ENCODE assay signal across 8 cellular contexts in genomic region chr15:22253002-22253675, GRCh38.
DNase-seq lines count a peak whose midpoint lies in the region; ATAC-seq, FAIRE-seq and TF ChIP-seq lines count a peak whose summit lies in the region.
"Not testable (repeated sequence)": the region's sequence is repeated elsewhere in the genome, so short reads cannot be mapped to it uniquely, and the experiment has no call there.

No MANE protein-coding gene starts in this region.

- H3K27ac ChIP-seq in BLaER1: peak overlapping the region; percentile 83
- not testable (repeated sequence) for H3K27ac ChIP-seq in OCI-LY3 (ENCODE audit: low read length); HepG2 (ENCODE audit: extremely low read length, insufficient read depth, low read length); neuronal stem cell (replicated peaks; ENCODE audit: low read length)

- H2AK5ac ChIP-seq in neuronal stem cell (ENCODE audit: low read depth, low read length): not testable (repeated sequence)

- H3K9ac ChIP-seq in BLaER1: 0 out of 2 replicates have a peak overlapping the region, but pooled peaks have one; percentile 7
- H3K9ac ChIP-seq in Loucy (ENCODE audit: low read depth, low read length, poor library complexity, severe bottlenecking); OCI-LY3 (ENCODE audit: low read length); HepG2 (ENCODE audit: insufficient read depth, low read depth, low read length); neuronal stem cell (ENCODE audit: low read depth, low read length, poor library complexity): not testable (repeated sequence)

- H3K4me1 ChIP-seq in BLaER1 (peaks cover 43% of the 10 kb centered on the region), Loucy (ENCODE audit: insufficient read depth, low read length, poor library complexity, severe bottlenecking) (peaks cover 15% of the 10 kb centered on the region), OCI-LY3 (ENCODE audit: low read length) (peaks cover 23% of the 10 kb centered on the region)
- not testable (repeated sequence) for H3K4me1 ChIP-seq in HepG2 (ENCODE audit: insufficient read depth, low read length); mucosa of descending colon (ENCODE audit: low read depth); neuronal stem cell (ENCODE audit: control insufficient read depth in 2 of 2, insufficient read depth in 1 of 2, low read depth in 1 of 2, low read length in 2 of 2)

- POLR2A ChIA-PET in HepG2 (lab: Yijun Ruan, JAX): not testable (repeated sequence)

- H3K4ac ChIP-seq in neuronal stem cell (ENCODE audit: low read length): not testable (repeated sequence)

- H3K23ac ChIP-seq in neuronal stem cell (ENCODE audit: low read depth, low read length, poor library complexity): not testable (repeated sequence)

- H3K36me3 Mint-ChIP-seq in immature natural killer cell: not testable (repeated sequence)

- H4K8ac ChIP-seq in neuronal stem cell (ENCODE audit: low read depth, low read length): not testable (repeated sequence)

- not testable (repeated sequence) for H2AFZ ChIP-seq in Loucy (ENCODE audit: low read length); OCI-LY3 (ENCODE audit: low read depth, low read length); HepG2 (ENCODE audit: low read length)
- H2AFZ ChIP-seq in neuronal stem cell (ENCODE audit: low read length): peak overlapping the region; percentile 10

- H3K9me2 ChIP-seq in Loucy (replicated peaks; ENCODE audit: low read depth, low read length): not testable (repeated sequence)

- peak overlapping the region in 5 of 6 donors; percentile 16 to 91 (median 82) for H3K27ac Mint-ChIP-seq in immature natural killer cell

- FAIRE-seq in bronchial epithelial cell (lab: Jason Lieb, UNC) (peak; percentile 91), HepG2 (lab: Jason Lieb, UNC) (peak; percentile 64)

- H2BK120ac ChIP-seq in neuronal stem cell (ENCODE audit: low read depth, low read length): not testable (repeated sequence)

- in situ Hi-C loops in HepG2 (cut with HindIII; ENCODE audit: extremely low pct_ligation_motif_present, low pct_unique_long_range_greater_than_20kb): not testable (repeated sequence)

- H3K4me2 ChIP-seq in BLaER1 (peak overlapping the region; percentile 95), Loucy (ENCODE audit: low read depth, low read length, poor library complexity, severe bottlenecking) (peak overlapping the region; percentile 63), OCI-LY3 (ENCODE audit: low read length) (peak overlapping the region; percentile 25; the same call in 1 of the 2 replicates)
- not testable (repeated sequence) for H3K4me2 ChIP-seq in HepG2 (ENCODE audit: low read depth, low read length); neuronal stem cell (ENCODE audit: insufficient read depth, low read length, poor library complexity, severe bottlenecking)

- not testable (repeated sequence) for H3F3A ChIP-seq in Loucy (ENCODE audit: low read depth)

- CTCF ChIA-PET in HepG2 (lab: Yijun Ruan, JAX; ENCODE audit: low intra/inter-chr PET ratio, low total read pairs): not testable (repeated sequence)

- H2BK15ac ChIP-seq in neuronal stem cell (ENCODE audit: low read length): not testable (repeated sequence)

- H3K27me3 Mint-ChIP-seq in immature natural killer cell (ENCODE audit: low read depth in 3 of 3): peaks cover 5 to 16% (median 7%) of the 10 kb centered on the region in 3 donors

- BruUV-seq in HepG2 (replicated peaks; lab: Mats Ljungman, UMichigan): not testable (repeated sequence)

- H3K18ac ChIP-seq in neuronal stem cell (ENCODE audit: low read length): not testable (repeated sequence)

- H3K4me3 ChIP-seq in BLaER1 (peak overlapping the region; percentile 46; the same call in 1 of the 2 replicates), Loucy (ENCODE audit: low read length, poor library complexity, severe bottlenecking) (peak overlapping the region; percentile 20)
- H3K4me3 ChIP-seq in OCI-LY3 (ENCODE audit: low read length); bronchial epithelial cell (ENCODE audit: low read depth, low read length); HepG2 (replicated peaks in 1 of 3; ENCODE audit: insufficient read depth in 1 of 3, low read depth in 2 of 3, low read length in 3 of 3); mucosa of descending colon; neuronal stem cell (ENCODE audit: low read length in 2 of 2): not testable (repeated sequence)

- not testable (repeated sequence) for TF ChIP-seq POLR2A in HepG2 (IDR thresholded peaks at IDR 0.05; ENCODE audit: insufficient read depth in 1 of 2, low read depth in 2 of 2, low read length in 2 of 2)

- not testable (repeated sequence) for TF ChIP-seq EP300 in HepG2 (IDR thresholded peaks at IDR 0.05; ENCODE audit: low read depth in 2 of 2, low read length in 2 of 2); HepG2 (CRISPR knock-in tag; IDR thresholded peaks at IDR 0.05; ENCODE audit: borderline replicate concordance)

- H3K79me2 ChIP-seq in Loucy (ENCODE audit: insufficient read depth, low read length); OCI-LY3 (ENCODE audit: low read length); HepG2 (ENCODE audit: insufficient read depth, low read length): not testable (repeated sequence)

- H2BK12ac ChIP-seq in neuronal stem cell (ENCODE audit: low read length): not testable (repeated sequence)

- TF ChIP-seq RAD21 in HepG2 (CRISPR knock-in tag; IDR thresholded peaks at IDR 0.05): not testable (repeated sequence)

- not testable (repeated sequence) for H3K14ac ChIP-seq in neuronal stem cell (ENCODE audit: low read length)

- not testable (repeated sequence) for H2BK5ac ChIP-seq in neuronal stem cell (ENCODE audit: low read length)

- H3K9me3 ChIP-seq in BLaER1 (peaks cover 21% of the 10 kb centered on the region), mucosa of descending colon (peaks cover 79% of the 10 kb centered on the region), neuronal stem cell (replicated peaks in 1 of 2; ENCODE audit: control insufficient read depth in 2 of 2, insufficient read depth in 1 of 2, low read depth in 1 of 2, low read length in 2 of 2) (peaks cover 0 to 15% of the 10 kb centered on the region in 2 donors)
- H3K9me3 ChIP-seq in Loucy (ENCODE audit: insufficient read depth, low read depth, low read length); OCI-LY3 (ENCODE audit: insufficient read depth, low read length); HepG2 (ENCODE audit: low read length): not testable (repeated sequence)

- WGBS in HepG2 (ENCODE audit: low lambda C conversion rate): 38% methylated on average over 1 of the region's 14 CpGs
- WGBS in neuronal stem cell (ENCODE audit: extremely low coverage in 2 of 2, insufficient read length in 2 of 2, insufficient replicate concordance in 1 of 2), 2 donors: no CpG with 5 or more reads among the region's 14 CpGs

- not testable (repeated sequence) for DNase-seq in bronchial epithelial cell (ENCODE audit: low read depth); immature natural killer cell; HepG2 (ENCODE audit: low spot score); mucosa of descending colon; neuronal stem cell (ENCODE audit: low spot score)

- not testable (repeated sequence) for ATAC-seq in HepG2
- ATAC-seq in mucosa of descending colon: peak; percentile 80

- H3K79me1 ChIP-seq in neuronal stem cell (ENCODE audit: low read depth, low read length): not testable (repeated sequence)

- not testable (repeated sequence) for TF ChIP-seq CTCF in Loucy (conservative IDR thresholded peaks at IDR 0.05; ENCODE audit: low read length); OCI-LY3 (IDR thresholded peaks at IDR 0.05; ENCODE audit: low read depth, low read length); bronchial epithelial cell (IDR thresholded peaks at IDR 0.05; ENCODE audit: insufficient read depth, low read length, severe bottlenecking); HepG2 (CRISPR knock-in tag; IDR thresholded peaks at IDR 0.05); mucosa of descending colon (IDR thresholded peaks at IDR 0.05)

- H3K27me3 ChIP-seq in BLaER1; Loucy (ENCODE audit: insufficient read depth, low read length, poor library complexity, severe bottlenecking); OCI-LY3 (ENCODE audit: low read depth, low read length); bronchial epithelial cell (ENCODE audit: control insufficient read depth, insufficient read depth, low read length); HepG2 (ENCODE audit: control insufficient read depth in 1 of 2, insufficient read depth in 2 of 2, low read length in 2 of 2); neuronal stem cell (ENCODE audit: control insufficient read depth in 3 of 3, insufficient read depth in 3 of 3, low read depth in 1 of 3, low read length in 3 of 3): not testable (repeated sequence)

- not testable (repeated sequence) for H3K36me3 ChIP-seq in BLaER1; Loucy (ENCODE audit: insufficient read depth, low read length); OCI-LY3 (replicated peaks; ENCODE audit: low read depth, low read length); bronchial epithelial cell (ENCODE audit: control insufficient read depth, insufficient read depth, low read length); HepG2 (replicated peaks in 1 of 2; ENCODE audit: control insufficient read depth in 1 of 2, insufficient read depth in 2 of 2, low read length in 2 of 2); mucosa of descending colon (ENCODE audit: low read depth); neuronal stem cell (replicated peaks in 1 of 2; ENCODE audit: control insufficient read depth in 2 of 2, insufficient read depth in 2 of 2, low read length in 2 of 2)

- H3K4me1 Mint-ChIP-seq in immature natural killer cell: peaks cover 65 to 66% of the 10 kb centered on the region in 2 donors

- H4K20me1 ChIP-seq in BLaER1; Loucy (ENCODE audit: insufficient read depth, low read length, poor library complexity, severe bottlenecking); OCI-LY3 (ENCODE audit: insufficient read depth, low read length); HepG2 (ENCODE audit: insufficient read depth, low read length): not testable (repeated sequence)

- H4K91ac ChIP-seq in neuronal stem cell (ENCODE audit: low read depth, low read length, poor library complexity): not testable (repeated sequence)

- H3K4me3 Mint-ChIP-seq in immature natural killer cell: peak overlapping the region in 4 of 5 donors; percentile 0 to 78 (median 46)

- intact Hi-C loops in HepG2 (cut with micrococcal nuclease; ENCODE audit: unreplicated experiment); mucosa of descending colon (cut with DNase I, micrococcal nuclease): not testable (repeated sequence)

- H3K9me3 Mint-ChIP-seq in immature natural killer cell: not testable (repeated sequence)
